10 cellular contexts compared by ENCODE assay signal in the genomic region with DNA sequence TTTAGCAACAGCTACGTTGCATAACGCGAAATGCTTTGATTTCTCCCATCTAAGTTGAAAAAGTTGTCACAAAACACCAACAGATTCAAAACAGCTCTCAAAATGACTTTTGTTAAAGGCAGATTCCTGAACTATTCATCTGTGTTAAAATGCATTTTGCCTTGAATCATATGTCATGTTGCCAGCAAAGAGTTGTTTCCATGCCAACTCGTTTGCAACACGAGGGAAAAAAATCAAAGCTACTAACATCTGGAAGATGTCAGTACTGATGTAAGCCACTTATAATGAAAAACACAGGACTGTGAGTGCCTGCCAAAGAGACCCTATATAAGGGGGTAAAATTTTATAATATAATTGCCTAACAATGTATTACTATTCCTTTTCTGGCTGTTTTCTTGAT.
DNase-seq lines count a peak whose midpoint lies in the region; ATAC-seq and TF ChIP-seq lines count a peak whose summit lies in the region.
"Had no signal": no experiment of that assay in that cellular context is flagged by ENCODE, and none has a peak within 500 bp of the region (broad histone marks: within the 10 kb centered on the region; RNA-seq: fewer than 3 reads in every experiment).

No MANE protein-coding gene starts in this region.

- WGBS in thyroid gland, 2 donors, result 21 to 22% methylated on average over 5 of the region's 5 CpGs

- H3K36me3 ChIP-seq in thyroid gland, result no peaks in the 10 kb centered on the region
- H3K36me3 ChIP-seq: neural progenitor cell had no signal

- H3K4me3 ChIP-seq in coronary artery, result peak overlapping the region; percentile 18
- no peak overlapping the region for H3K4me3 ChIP-seq in thyroid gland (replicated peaks in 1 of 3)
- H3K4me3 ChIP-seq: neural progenitor cell had no signal

- peak; percentile 80 for DNase-seq in NCI-H1694 treated with DMSO at 0.1 percent for 48 hours (lab: John Stamatoyannopoulos, UW)
- no peak for DNase-seq in coronary artery (ENCODE audit: low spot score)
- DNase-seq in lung microvascular endothelial cell (ENCODE audit: low read depth in 2 of 2), result peak; percentile 13 to 74
- DNase-seq in thyroid gland, result peak; percentile 23 to 42
- no peak for DNase-seq in activated CD4-positive, alpha-beta T cell treated with anti-CD3 and anti-CD28 coated beads for 4 hours
- DNase-seq in NCI-H2081 treated with DMSO at 0.1 percent for 48 hours (lab: John Stamatoyannopoulos, UW), result no peak
- DNase-seq: H7 had no signal

- peak overlapping the region; percentile 60 to 83 for H3K27ac ChIP-seq in coronary artery
- peak overlapping the region; percentile 88 to 91 (median 89) for H3K27ac ChIP-seq in thyroid gland
- H3K27ac ChIP-seq: neural progenitor cell had no signal

- no peak for TF ChIP-seq POLR2A in thyroid gland (IDR thresholded peaks at IDR 0.05)

- TF ChIP-seq CTCF in coronary artery (IDR thresholded peaks at IDR 0.05) (no peak), thyroid gland (IDR thresholded peaks at IDR 0.05) (no peak)

- intact Hi-C loops in thyroid gland (cut with DNase I), result no loop called here

- H3K4me1 ChIP-seq in thyroid gland, result peaks cover 19 to 20% of the 10 kb centered on the region in 2 donors
- H3K4me1 ChIP-seq: neural progenitor cell had no signal

- no peaks in the 10 kb centered on the region for H3K27me3 ChIP-seq in thyroid gland
- H3K27me3 ChIP-seq: neural progenitor cell had no signal

- no peaks in the 10 kb centered on the region for H3K9me3 ChIP-seq in thyroid gland

- ATAC-seq in GM19463 (IDR thresholded peaks at IDR 0.05; ENCODE audit: unreplicated experiment), result no peak
- no peak for ATAC-seq in GM21381 (IDR thresholded peaks at IDR 0.05; ENCODE audit: unreplicated experiment)

Comparison
In these comparisons a context has a peak if more than half of its experiments do, and no peak if none do; other contexts are left out.
1. DNase-seq: peak in NCI-H1694 treated with DMSO at 0.1 percent for 48 hours (single experiment), lung microvascular endothelial cell (2 of 2) and thyroid gland (2 of 2); none in coronary artery (single experiment), activated CD4-positive, alpha-beta T cell treated with anti-CD3 and anti-CD28 coated beads for 4 hours (0 of 2) and NCI-H2081 treated with DMSO at 0.1 percent for 48 hours (single experiment).